ENCODE assay signal across 2 cellular contexts in the genomic region with DNA sequence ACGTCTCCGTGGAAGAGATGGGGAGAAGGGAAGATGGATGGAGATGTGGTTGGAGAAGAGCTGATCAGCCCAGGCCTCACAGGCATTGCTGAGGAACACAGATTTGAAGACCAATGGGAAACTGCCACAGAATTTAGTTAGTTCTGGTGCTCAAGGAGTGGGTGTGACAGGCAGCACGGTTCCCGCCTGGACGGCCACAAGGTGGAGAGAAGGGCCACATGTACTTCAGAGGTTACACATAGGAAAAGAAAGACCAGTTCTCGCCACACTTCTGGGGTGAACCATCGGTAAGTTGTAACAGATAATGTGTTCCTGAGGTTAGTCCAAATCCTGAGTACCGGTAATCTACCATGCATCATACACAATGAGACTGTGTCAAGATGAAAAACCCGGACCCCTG.
TF ChIP-seq lines count a peak whose summit lies in the region.

No MANE protein-coding gene starts in this region.

TF ChIP-seq in HepG2, 621 proteins besides CTCF, POLR2A, EP300 and RAD21:
- TF ChIP-seq ZNF709 (CRISPR knock-in tag; IDR thresholded peaks at IDR 0.05) (no peak), ZNF12 (CRISPR knock-in tag; IDR thresholded peaks at IDR 0.05) (no peak), TAF1 (CRISPR knock-in tag; IDR thresholded peaks at IDR 0.05) (no peak), ZBTB21 (CRISPR knock-in tag; IDR thresholded peaks at IDR 0.05) (no peak), ZNF772 (CRISPR knock-in tag; IDR thresholded peaks at IDR 0.05) (no peak), ZKSCAN1 (IDR thresholded peaks at IDR 0.05; ENCODE audit: low read length) (no peak), REXO4 (CRISPR knock-in tag; IDR thresholded peaks at IDR 0.05; ENCODE audit: borderline replicate concordance) (no peak), ZNF512 (CRISPR knock-in tag; IDR thresholded peaks at IDR 0.05) (no peak), KAT7 (CRISPR knock-in tag; IDR thresholded peaks at IDR 0.05; ENCODE audit: borderline replicate concordance) (no peak), ZNF781 (CRISPR knock-in tag; IDR thresholded peaks at IDR 0.05; ENCODE audit: borderline replicate concordance, not compliant biosample characterization) (no peak), NR2C2 (CRISPR knock-in tag; IDR thresholded peaks at IDR 0.05; ENCODE audit: borderline replicate concordance) (no peak), DNMT3B (CRISPR knock-in tag; conservative IDR thresholded peaks at IDR 0.05) (no peak), RARG (CRISPR knock-in tag; IDR thresholded peaks at IDR 0.05; ENCODE audit: low read depth) (no peak), ZFP90 (CRISPR knock-in tag; IDR thresholded peaks at IDR 0.05; ENCODE audit: borderline replicate concordance) (no peak)
- TF ChIP-seq, protein P1, sequence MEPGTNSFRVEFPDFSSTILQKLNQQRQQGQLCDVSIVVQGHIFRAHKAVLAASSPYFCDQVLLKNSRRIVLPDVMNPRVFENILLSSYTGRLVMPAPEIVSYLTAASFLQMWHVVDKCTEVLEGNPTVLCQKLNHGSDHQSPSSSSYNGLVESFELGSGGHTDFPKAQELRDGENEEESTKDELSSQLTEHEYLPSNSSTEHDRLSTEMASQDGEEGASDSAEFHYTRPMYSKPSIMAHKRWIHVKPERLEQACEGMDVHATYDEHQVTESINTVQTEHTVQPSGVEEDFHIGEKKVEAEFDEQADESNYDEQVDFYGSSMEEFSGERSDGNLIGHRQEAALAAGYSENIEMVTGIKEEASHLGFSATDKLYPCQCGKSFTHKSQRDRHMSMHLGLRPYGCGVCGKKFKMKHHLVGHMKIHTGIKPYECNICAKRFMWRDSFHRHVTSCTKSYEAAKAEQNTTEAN (CRISPR knock-in tag; conservative IDR thresholded peaks at IDR 0.05), result no peak
- TF ChIP-seq, protein P2, sequence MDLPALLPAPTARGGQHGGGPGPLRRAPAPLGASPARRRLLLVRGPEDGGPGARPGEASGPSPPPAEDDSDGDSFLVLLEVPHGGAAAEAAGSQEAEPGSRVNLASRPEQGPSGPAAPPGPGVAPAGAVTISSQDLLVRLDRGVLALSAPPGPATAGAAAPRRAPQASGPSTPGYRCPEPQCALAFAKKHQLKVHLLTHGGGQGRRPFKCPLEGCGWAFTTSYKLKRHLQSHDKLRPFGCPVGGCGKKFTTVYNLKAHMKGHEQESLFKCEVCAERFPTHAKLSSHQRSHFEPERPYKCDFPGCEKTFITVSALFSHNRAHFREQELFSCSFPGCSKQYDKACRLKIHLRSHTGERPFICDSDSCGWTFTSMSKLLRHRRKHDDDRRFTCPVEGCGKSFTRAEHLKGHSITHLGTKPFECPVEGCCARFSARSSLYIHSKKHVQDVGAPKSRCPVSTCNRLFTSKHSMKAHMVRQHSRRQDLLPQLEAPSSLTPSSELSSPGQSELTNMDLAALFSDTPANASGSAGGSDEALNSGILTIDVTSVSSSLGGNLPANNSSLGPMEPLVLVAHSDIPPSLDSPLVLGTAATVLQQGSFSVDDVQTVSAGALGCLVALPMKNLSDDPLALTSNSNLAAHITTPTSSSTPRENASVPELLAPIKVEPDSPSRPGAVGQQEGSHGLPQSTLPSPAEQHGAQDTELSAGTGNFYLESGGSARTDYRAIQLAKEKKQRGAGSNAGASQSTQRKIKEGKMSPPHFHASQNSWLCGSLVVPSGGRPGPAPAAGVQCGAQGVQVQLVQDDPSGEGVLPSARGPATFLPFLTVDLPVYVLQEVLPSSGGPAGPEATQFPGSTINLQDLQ (CRISPR knock-in tag; IDR thresholded peaks at IDR 0.05), result no peak
- TF ChIP-seq, protein P3, sequence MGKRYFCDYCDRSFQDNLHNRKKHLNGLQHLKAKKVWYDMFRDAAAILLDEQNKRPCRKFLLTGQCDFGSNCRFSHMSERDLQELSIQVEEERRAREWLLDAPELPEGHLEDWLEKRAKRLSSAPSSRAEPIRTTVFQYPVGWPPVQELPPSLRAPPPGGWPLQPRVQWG (CRISPR knock-in tag; IDR thresholded peaks at IDR 0.05; ENCODE audit: borderline replicate concordance, low read depth), result no peak
- TF ChIP-seq, protein P4, sequence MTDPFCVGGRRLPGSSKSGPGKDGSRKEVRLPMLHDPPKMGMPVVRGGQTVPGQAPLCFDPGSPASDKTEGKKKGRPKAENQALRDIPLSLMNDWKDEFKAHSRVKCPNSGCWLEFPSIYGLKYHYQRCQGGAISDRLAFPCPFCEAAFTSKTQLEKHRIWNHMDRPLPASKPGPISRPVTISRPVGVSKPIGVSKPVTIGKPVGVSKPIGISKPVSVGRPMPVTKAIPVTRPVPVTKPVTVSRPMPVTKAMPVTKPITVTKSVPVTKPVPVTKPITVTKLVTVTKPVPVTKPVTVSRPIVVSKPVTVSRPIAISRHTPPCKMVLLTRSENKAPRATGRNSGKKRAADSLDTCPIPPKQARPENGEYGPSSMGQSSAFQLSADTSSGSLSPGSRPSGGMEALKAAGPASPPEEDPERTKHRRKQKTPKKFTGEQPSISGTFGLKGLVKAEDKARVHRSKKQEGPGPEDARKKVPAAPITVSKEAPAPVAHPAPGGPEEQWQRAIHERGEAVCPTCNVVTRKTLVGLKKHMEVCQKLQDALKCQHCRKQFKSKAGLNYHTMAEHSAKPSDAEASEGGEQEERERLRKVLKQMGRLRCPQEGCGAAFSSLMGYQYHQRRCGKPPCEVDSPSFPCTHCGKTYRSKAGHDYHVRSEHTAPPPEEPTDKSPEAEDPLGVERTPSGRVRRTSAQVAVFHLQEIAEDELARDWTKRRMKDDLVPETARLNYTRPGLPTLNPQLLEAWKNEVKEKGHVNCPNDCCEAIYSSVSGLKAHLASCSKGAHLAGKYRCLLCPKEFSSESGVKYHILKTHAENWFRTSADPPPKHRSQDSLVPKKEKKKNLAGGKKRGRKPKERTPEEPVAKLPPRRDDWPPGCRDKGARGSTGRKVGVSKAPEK (CRISPR knock-in tag; IDR thresholded peaks at IDR 0.05; ENCODE audit: borderline replicate concordance), result no peak

TF ChIP-seq in K562, 482 proteins besides CTCF, POLR2A, EP300 and RAD21:
- TF ChIP-seq E2F6 (IDR thresholded peaks at IDR 0.05; ENCODE audit: borderline replicate concordance in 1 of 2, extremely low read depth in 1 of 2, insufficient read depth in 1 of 2, insufficient read length in 1 of 2, low read depth in 1 of 2, low read length in 1 of 2, poor library complexity in 1 of 2, severe bottlenecking in 1 of 2), result peak in 1 of 2 experiments; percentile 54
- no peak for TF ChIP-seq MEF2A (IDR thresholded peaks at IDR 0.05; ENCODE audit: control insufficient read depth, low read depth, low read length)
- TF ChIP-seq HBP1 (CRISPR knock-in tag; IDR thresholded peaks at IDR 0.05), result no peak
- TF ChIP-seq ZNF586 (CRISPR knock-in tag; conservative IDR thresholded peaks at IDR 0.05), result no peak
- TF ChIP-seq BCOR (IDR thresholded peaks at IDR 0.05), result no peak
- 0 out of 2 replicates have a peak, but pooled peaks have one; percentile 11 for TF ChIP-seq MGA (IDR thresholded peaks at IDR 0.05)
- TF ChIP-seq E2F3 (CRISPR knock-in tag; IDR thresholded peaks at IDR 0.05), result no peak
- TF ChIP-seq ZNF12 (CRISPR knock-in tag; IDR thresholded peaks at IDR 0.05), result no peak
- TF ChIP-seq FOXP4 (CRISPR knock-in tag; IDR thresholded peaks at IDR 0.05; ENCODE audit: borderline replicate concordance), result no peak
- TF ChIP-seq SUPT5H (IDR thresholded peaks at IDR 0.05), result 0 out of 2 replicates have a peak, but pooled peaks have one; percentile 33
